Comparison of ENCODE assay signal across 1 cellular context in the genomic region with DNA sequence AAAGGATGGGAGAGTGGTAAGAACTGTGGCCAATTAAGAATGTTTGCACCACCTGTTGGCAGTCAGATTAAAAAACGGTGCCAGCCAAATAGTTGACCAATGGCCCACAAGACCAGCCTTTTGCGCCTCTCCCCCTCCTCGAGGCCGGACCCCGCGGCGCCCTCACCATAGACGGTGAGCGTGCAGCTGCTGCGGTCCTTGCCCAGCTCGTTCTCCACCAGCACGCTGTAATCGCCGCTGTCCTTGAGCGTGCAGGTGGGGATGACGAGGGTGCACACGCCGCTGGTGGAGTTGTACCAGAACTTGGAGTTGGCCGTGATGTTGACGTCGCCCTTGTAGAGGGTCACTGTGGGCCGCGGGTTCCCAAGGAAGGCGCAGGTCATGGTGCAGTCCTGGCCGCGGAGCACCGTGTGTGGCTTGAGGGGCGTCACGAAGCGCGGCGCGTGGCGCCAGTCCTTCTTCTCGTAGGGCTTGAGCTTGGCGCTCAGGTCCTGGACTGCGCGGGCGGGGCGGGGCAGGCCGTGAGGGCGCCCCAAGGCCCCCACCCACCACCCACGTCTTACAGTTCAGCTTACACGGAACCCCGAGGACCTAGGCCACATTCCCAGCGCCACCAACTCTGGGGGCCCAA.
TF ChIP-seq lines count a peak whose summit lies in the region.

No MANE protein-coding gene starts in this region.

TF ChIP-seq in WTC11, 78 proteins besides CTCF, POLR2A, EP300 and RAD21 (continued from another document):
- TF ChIP-seq ATF3 (CRISPR knock-in tag; conservative IDR thresholded peaks at IDR 0.05), result no peak
- no peak for TF ChIP-seq GTF2I (CRISPR knock-in tag; conservative IDR thresholded peaks at IDR 0.05)
- TF ChIP-seq MLX (CRISPR knock-in tag; IDR thresholded peaks at IDR 0.05), result no peak
- no peak for TF ChIP-seq ZNF232 (CRISPR knock-in tag; IDR thresholded peaks at IDR 0.05)
- no peak for TF ChIP-seq OVOL2 (CRISPR knock-in tag; IDR thresholded peaks at IDR 0.05; ENCODE audit: borderline replicate concordance)
- TF ChIP-seq NFATC4 (CRISPR knock-in tag; IDR thresholded peaks at IDR 0.05), result no peak
- TF ChIP-seq ZNF138 (CRISPR knock-in tag; conservative IDR thresholded peaks at IDR 0.05), result no peak
- TF ChIP-seq ATF1 (CRISPR knock-in tag; IDR thresholded peaks at IDR 0.05), result 0 out of 2 replicates have a peak, but pooled peaks have one; percentile 48
- peak; percentile 34; the same call in 1 of the 2 replicates for TF ChIP-seq HMGXB4 (CRISPR knock-in tag; IDR thresholded peaks at IDR 0.05)
TF ChIP-seq in WTC11: peak in this region for 2.
